In genomic region chr6:36666726-36667591, GRCh38 we compare ENCODE assay signal across 8 cellular contexts. TPM values are rescaled to one million over a fixed set of nuclear protein-coding genes. Genes with fewer than 3 reads are reported as not detected.
DNase-seq lines count a peak whose midpoint lies in the region; ATAC-seq, FAIRE-seq and TF ChIP-seq lines count a peak whose summit lies in the region.

No MANE protein-coding gene starts in this region.

- peaks cover 26% of the 10 kb centered on the region for H3K4me1 Mint-ChIP-seq in HFFc6 (ENCODE audit: low read depth)
- H3K4me1 Mint-ChIP-seq in osteocyte (ENCODE audit: unreplicated experiment), result peaks cover 18% of the 10 kb centered on the region
- peaks cover 16% of the 10 kb centered on the region for H3K4me1 Mint-ChIP-seq in CD8-positive, alpha-beta T cell (ENCODE audit: low read depth)

- CTCF ChIA-PET in CD8-positive, alpha-beta T cell (lab: Charles Lee), result interaction anchor here (1.3 to 1.6 kb wide), 2 partner anchors 8 to 44 kb away, joined by 3 to 4 read pairs; no protein-coding TSS in a partner anchor

- POLR2A ChIA-PET in CD8-positive, alpha-beta T cell (lab: Charles Lee), result no interaction called here

- no peak for FAIRE-seq in frontal cortex (lab: Jason Lieb, UNC)

- DNase-seq in GM13976 (ENCODE audit: low spot score), result peak; percentile 76
- DNase-seq in HFFc6, result peak; percentile 97
- peak; percentile 17 for DNase-seq in NCI-H1092 treated with DMSO at 0.1 percent for 48 hours (lab: John Stamatoyannopoulos, UW)
- DNase-seq in frontal cortex (ENCODE audit: low spot score in 2 of 2), result peak; percentile 42 to 67
- peak; percentile 91 for DNase-seq in osteocyte (ENCODE audit: extremely low spot score, unreplicated experiment)
- no peak for DNase-seq in KG1 (lab: John Stamatoyannopoulos, UW)
- no peak for DNase-seq in CD8-positive, alpha-beta T cell

- no peak overlapping the region for H3K4me3 ChIP-seq in CD8-positive, alpha-beta T cell (ENCODE audit: low read depth, low read length)

- H3K36me3 Mint-ChIP-seq in HFFc6 (ENCODE audit: low read depth) (no peaks in the 10 kb centered on the region), osteocyte (ENCODE audit: unreplicated experiment) (no peaks in the 10 kb centered on the region)
- no peaks in the 10 kb centered on the region for H3K36me3 Mint-ChIP-seq in CD8-positive, alpha-beta T cell

- in situ Hi-C loops in GM13976 (cut with MboI; ENCODE audit: low sequenced_read_pairs, unreplicated experiment), result no loop called here

- peak overlapping the region; percentile 57 for H3K4me3 Mint-ChIP-seq in HFFc6
- peak overlapping the region; percentile 7 for H3K4me3 Mint-ChIP-seq in osteocyte (ENCODE audit: unreplicated experiment)
- no peak overlapping the region for H3K4me3 Mint-ChIP-seq in CD8-positive, alpha-beta T cell

- peak; percentile 89 for ATAC-seq in SK-N-SH treated with all-trans-retinoic acid at 6 μM for 48 hours
- ATAC-seq in CD8-positive, alpha-beta T cell, result no peak

- peak overlapping the region; percentile 97 for H3K27ac Mint-ChIP-seq in HFFc6
- peak overlapping the region; percentile 95 for H3K27ac Mint-ChIP-seq in osteocyte (ENCODE audit: unreplicated experiment)
- no peak overlapping the region for H3K27ac Mint-ChIP-seq in CD8-positive, alpha-beta T cell

- intact Hi-C loops in CD8-positive, alpha-beta T cell (cut with DNase I, micrococcal nuclease), result no loop called here

- no peaks in the 10 kb centered on the region for H3K9me3 ChIP-seq in CD8-positive, alpha-beta T cell (ENCODE audit: low read length)

- H3K27me3 ChIP-seq in CD8-positive, alpha-beta T cell (ENCODE audit: insufficient read depth, low read length), result no peaks in the 10 kb centered on the region

- peak; percentile 4 for TF ChIP-seq CTCF in GM13976 (IDR thresholded peaks at IDR 0.05; ENCODE audit: borderline replicate concordance, control extremely low read depth, extremely low read depth, insufficient read depth, missing control alignments)
- no peak for TF ChIP-seq CTCF in HFFc6 (IDR thresholded peaks at IDR 0.05)
- TF ChIP-seq CTCF in osteocyte (IDR thresholded peaks at IDR 0.05), result no peak
- TF ChIP-seq CTCF in CD8-positive, alpha-beta T cell (IDR thresholded peaks at IDR 0.05), result no peak

- H3K4me1 ChIP-seq in CD8-positive, alpha-beta T cell (ENCODE audit: insufficient read depth, low read length), result peaks cover 12% of the 10 kb centered on the region

- no peaks in the 10 kb centered on the region for H3K36me3 ChIP-seq in CD8-positive, alpha-beta T cell (ENCODE audit: insufficient read depth, low read length)

- H3K9me3 Mint-ChIP-seq in HFFc6, result no peaks in the 10 kb centered on the region
- no peaks in the 10 kb centered on the region for H3K9me3 Mint-ChIP-seq in osteocyte (ENCODE audit: unreplicated experiment)
- H3K9me3 Mint-ChIP-seq in CD8-positive, alpha-beta T cell, result no peaks in the 10 kb centered on the region

- H3K27ac ChIP-seq in CD8-positive, alpha-beta T cell (ENCODE audit: low read depth, low read length), result no peak overlapping the region

- H3K27me3 Mint-ChIP-seq in HFFc6 (ENCODE audit: insufficient read depth) (no peaks in the 10 kb centered on the region; the same call in 1 of the 2 replicates), osteocyte (ENCODE audit: unreplicated experiment) (no peaks in the 10 kb centered on the region)
- peaks cover 2% of the 10 kb centered on the region for H3K27me3 Mint-ChIP-seq in CD8-positive, alpha-beta T cell (ENCODE audit: low read depth)

TF ChIP-seq in SK-N-SH treated with all-trans-retinoic acid at 6 μM for 48 hours, 23 proteins besides CTCF, POLR2A, EP300 and RAD21:
- TF ChIP-seq SNAI2 (CRISPR knock-in tag; IDR thresholded peaks at IDR 0.05) (0 out of 2 replicates have a peak, but pooled peaks have one; percentile 28), ESRRG (CRISPR knock-in tag; IDR thresholded peaks at IDR 0.05) (no peak), OSR1 (CRISPR knock-in tag; IDR thresholded peaks at IDR 0.05) (0 out of 2 replicates have a peak, but pooled peaks have one; percentile 78), CSDC2 (CRISPR knock-in tag; IDR thresholded peaks at IDR 0.05) (peak; percentile 81), ISL1 (CRISPR knock-in tag; IDR thresholded peaks at IDR 0.05) (peak; percentile 35), TSHZ2 (CRISPR knock-in tag; IDR thresholded peaks at IDR 0.05) (0 out of 2 replicates have a peak, but pooled peaks have one; percentile 51), CREB5 (CRISPR knock-in tag; IDR thresholded peaks at IDR 0.05; ENCODE audit: low read depth) (no peak), ZNF70 (CRISPR knock-in tag; IDR thresholded peaks at IDR 0.05) (peak; percentile 81), ZNF565 (CRISPR knock-in tag; conservative IDR thresholded peaks at IDR 0.05; ENCODE audit: low read depth) (no peak), ZFP3 (CRISPR knock-in tag; IDR thresholded peaks at IDR 0.05) (peak; percentile 78)
TF ChIP-seq in SK-N-SH treated with all-trans-retinoic acid at 6 μM for 48 hours: peak in this region for 7.

RNA-seq across cellular contexts. Expression of gene CDKN1A, which starts 11.6 kb away (rescaled TPM):
- 100 to 1,000 TPM; 496 to 872 (median 617) TPM for total RNA-seq in HFFc6 (2021; fragmentation: NEBNext Ultra II Directional; extraction: Animal tissue kit (Norgen Biotek cat#: 25700))
- total RNA-seq in frontal cortex, result 2.0 TPM
- total RNA-seq in osteocyte, result 161 and 201 TPM in 2 replicates
- total RNA-seq in CD8-positive, alpha-beta T cell, result 10 to 100 TPM; 71.3 to 78.7 TPM

RNA-seq across cellular contexts. Expression of gene RAB44, which starts 30.7 kb away (rescaled TPM):
- under 1 TPM in 2 of 6 experiments, not detected in 4; 0.26 to 0.45 TPM for total RNA-seq in HFFc6 (2021; fragmentation: NEBNext Ultra II Directional; extraction: Animal tissue kit (Norgen Biotek cat#: 25700))
- total RNA-seq in frontal cortex, result not detected
- not detected in 2 replicates for total RNA-seq in osteocyte
- total RNA-seq in CD8-positive, alpha-beta T cell, result under 1 TPM in 1 of 2 experiments, not detected in 1; 0.08 TPM

Comparison
In these comparisons a context has a peak if more than half of its experiments do, and no peak if none do; other contexts are left out.
1. DNase-seq: peak in GM13976 (single experiment), HFFc6 (single experiment), NCI-H1092 treated with DMSO at 0.1 percent for 48 hours (single experiment), frontal cortex (2 of 2) and osteocyte (single experiment); none in KG1 (single experiment) and CD8-positive, alpha-beta T cell (0 of 7).
2. RNA of gene CDKN1A, which starts 11.6 kb away (total RNA-seq): 496 to 872 TPM in HFFc6, 161 to 201 TPM in osteocyte and 71.3 to 78.7 TPM in CD8-positive, alpha-beta T cell; 2.0 TPM in frontal cortex (single experiment); every median in the first group is over 10 times any median in the second.